In the genomic region with DNA sequence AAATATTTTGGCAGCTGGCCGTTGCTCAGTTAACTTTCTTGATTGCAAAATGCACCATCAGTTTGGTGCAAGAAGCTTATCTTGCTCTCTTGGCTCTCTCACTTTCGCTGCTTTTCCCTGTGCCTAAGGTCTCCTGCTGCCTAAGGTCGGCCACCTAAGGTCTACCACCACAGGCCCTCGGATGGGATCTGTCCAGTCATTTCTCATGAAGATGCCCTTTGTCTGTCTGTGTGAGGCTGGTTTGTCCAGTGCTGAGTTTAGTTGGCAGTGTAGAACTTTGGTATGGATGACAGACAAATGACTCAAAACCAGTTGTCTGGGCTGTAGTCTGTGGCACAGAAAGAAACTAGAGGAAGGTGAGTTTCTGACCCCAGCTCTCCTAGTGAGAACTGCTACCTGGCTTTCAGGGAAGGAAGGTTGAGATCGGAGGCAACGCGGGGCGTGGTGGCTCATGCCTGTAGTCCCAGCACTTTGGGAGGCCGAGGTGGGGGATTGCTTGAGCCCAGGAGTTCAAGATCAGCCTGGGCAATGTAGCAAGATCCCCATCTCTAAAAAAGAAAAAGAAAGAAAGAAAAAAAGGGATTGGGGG, we compare ENCODE assay signal across 8 cellular contexts. TPM values are rescaled to one million over a fixed set of nuclear protein-coding genes. Genes with fewer than 3 reads are reported as not detected.
DNase-seq lines count a peak whose midpoint lies in the region; ATAC-seq lines count a peak whose summit lies in the region.

No MANE protein-coding gene starts in this region.

- no peaks in the 10 kb centered on the region for H3K27me3 Mint-ChIP-seq in activated CD4-positive, alpha-beta T cell treated with anti-CD3 and anti-CD28 coated beads, Interleukin-2, amount 10 ng/mL, durations not matched to agents 7 days and 5 days
- H3K27me3 Mint-ChIP-seq in activated naive CD4-positive, alpha-beta T cell treated with anti-CD3 and anti-CD28 coated beads, Interleukin-2, amount 50 U/mL, for 24 hours, result no peaks in the 10 kb centered on the region

- H3K4me3 Mint-ChIP-seq in activated CD4-positive, alpha-beta T cell treated with anti-CD3 and anti-CD28 coated beads, Interleukin-2, amount 10 ng/mL, durations not matched to agents 7 days and 5 days, result peak overlapping the region; percentile 92
- peak overlapping the region; percentile 91 for H3K4me3 Mint-ChIP-seq in activated naive CD4-positive, alpha-beta T cell treated with anti-CD3 and anti-CD28 coated beads, Interleukin-2, amount 50 U/mL, for 24 hours

- H3K9me3 Mint-ChIP-seq in activated CD4-positive, alpha-beta T cell treated with anti-CD3 and anti-CD28 coated beads, Interleukin-2, amount 10 ng/mL, durations not matched to agents 7 days and 5 days, result no peaks in the 10 kb centered on the region
- no peaks in the 10 kb centered on the region for H3K9me3 Mint-ChIP-seq in activated naive CD4-positive, alpha-beta T cell treated with anti-CD3 and anti-CD28 coated beads, Interleukin-2, amount 50 U/mL, for 24 hours

- H3K27ac Mint-ChIP-seq in activated CD4-positive, alpha-beta T cell treated with anti-CD3 and anti-CD28 coated beads, Interleukin-2, amount 10 ng/mL, durations not matched to agents 7 days and 5 days, result peak overlapping the region; percentile 91
- peak overlapping the region; percentile 73 for H3K27ac Mint-ChIP-seq in activated naive CD4-positive, alpha-beta T cell treated with anti-CD3 and anti-CD28 coated beads, Interleukin-2, amount 50 U/mL, for 24 hours

- POLR2A ChIA-PET in activated CD4-positive, alpha-beta T cell treated with anti-CD3 and anti-CD28 coated beads, Interleukin-2, amount 10 ng/mL, durations not matched to agents 7 days and 5 days (lab: Charles Lee), result interaction anchor here (0.7 kb wide), 1 partner anchor 1790 kb away, joined by 12 read pairs; the partner anchor contains the start of gene RNU4-2

- DNase-seq in activated CD4-positive, alpha-beta T cell treated with anti-CD3 and anti-CD28 coated beads, Interleukin-2, amount 10 ng/mL, durations not matched to agents 7 days and 5 days, result no peak
- no peak for DNase-seq in activated CD4-positive, alpha-beta T cell treated with anti-CD3 and anti-CD28 coated beads, Interleukin-2, amount 50 U/mL, for 1 hour
- DNase-seq in hepatic stellate cell (ENCODE audit: low spot score) (peak; percentile 42), GOT3 (lab: John Stamatoyannopoulos, UW) (no peak), UCSD-AML1 (lab: John Stamatoyannopoulos, UW; ENCODE audit: unreplicated experiment) (no peak), 8988T (no peak)
- peak; percentile 36 for DNase-seq in stimulated activated naive CD8-positive, alpha-beta T cell treated with anti-CD3 and anti-CD28 coated beads, Interleukin-15, Interleukin-2, amounts not matched to agents 100 U/mL and 50 U/mL, for 24 hours

- peak; percentile 53 for ATAC-seq in stimulated activated naive CD8-positive, alpha-beta T cell treated with anti-CD3 and anti-CD28 coated beads, Interleukin-15, Interleukin-2, amounts not matched to agents 100 U/mL and 50 U/mL, for 24 hours

- CTCF ChIA-PET in activated CD4-positive, alpha-beta T cell treated with anti-CD3 and anti-CD28 coated beads, Interleukin-2, amount 10 ng/mL, durations not matched to agents 7 days and 5 days (lab: Charles Lee), result interaction anchor here (0.5 to 3.3 kb wide), 6 partner anchors 10 to 417 kb away, joined by 3 to 10 read pairs (median 4); no protein-coding TSS in a partner anchor

- peaks cover 40% of the 10 kb centered on the region for H3K36me3 Mint-ChIP-seq in activated CD4-positive, alpha-beta T cell treated with anti-CD3 and anti-CD28 coated beads, Interleukin-2, amount 10 ng/mL, durations not matched to agents 7 days and 5 days (ENCODE audit: low read depth)
- H3K36me3 Mint-ChIP-seq in activated naive CD4-positive, alpha-beta T cell treated with anti-CD3 and anti-CD28 coated beads, Interleukin-2, amount 50 U/mL, for 24 hours, result peaks cover 9% of the 10 kb centered on the region

- H3K4me1 Mint-ChIP-seq in activated CD4-positive, alpha-beta T cell treated with anti-CD3 and anti-CD28 coated beads, Interleukin-2, amount 10 ng/mL, durations not matched to agents 7 days and 5 days, result peaks cover 66% of the 10 kb centered on the region
- H3K4me1 Mint-ChIP-seq in activated naive CD4-positive, alpha-beta T cell treated with anti-CD3 and anti-CD28 coated beads, Interleukin-2, amount 50 U/mL, for 24 hours, result peaks cover 42% of the 10 kb centered on the region

RNA-seq across cellular contexts. Expression of gene MLXIP, which starts 2.6 kb away (rescaled TPM):
- total RNA-seq in activated CD4-positive, alpha-beta T cell treated with anti-CD3 and anti-CD28 coated beads, Interleukin-2, amount 10 ng/mL, durations not matched to agents 7 days and 5 days, result 10 to 100 TPM; 45.7 to 46.8 TPM

RNA-seq across cellular contexts. Expression of gene BCL7A, which starts 59.5 kb away (rescaled TPM):
- total RNA-seq in activated CD4-positive, alpha-beta T cell treated with anti-CD3 and anti-CD28 coated beads, Interleukin-2, amount 10 ng/mL, durations not matched to agents 7 days and 5 days, result 1 to 10 TPM; 8.5 to 8.7 TPM

Comparison
In these comparisons a context has a peak if more than half of its experiments do, and no peak if none do; other contexts are left out.
1. DNase-seq: peak in hepatic stellate cell (single experiment) and stimulated activated naive CD8-positive, alpha-beta T cell treated with anti-CD3 and anti-CD28 coated beads, Interleukin-15, Interleukin-2, amounts not matched to agents 100 U/mL and 50 U/mL, for 24 hours (single experiment); none in activated CD4-positive, alpha-beta T cell treated with anti-CD3 and anti-CD28 coated beads, Interleukin-2, amount 10 ng/mL, durations not matched to agents 7 days and 5 days (single experiment), activated CD4-positive, alpha-beta T cell treated with anti-CD3 and anti-CD28 coated beads, Interleukin-2, amount 50 U/mL, for 1 hour (single experiment), GOT3 (single experiment), UCSD-AML1 (single experiment) and 8988T (single experiment).